In genomic region chr1:32181065-32181464, GRCh38 we compare ENCODE assay signal across 10 cellular contexts. TPM values are rescaled to one million over a fixed set of nuclear protein-coding genes. Genes with fewer than 3 reads are reported as not detected.
DNase-seq lines count a peak whose midpoint lies in the region; TF ChIP-seq lines count a peak whose summit lies in the region.
"Had no signal": no experiment of that assay in that cellular context is flagged by ENCODE, and none has a peak within 500 bp of the region (broad histone marks: within the 10 kb centered on the region; RNA-seq: fewer than 3 reads in every experiment).

No MANE protein-coding gene starts in this region.

- intact Hi-C loops in dorsolateral prefrontal cortex (cut with DNase I) = loop anchor here (2.0 to 5.0 kb wide), 2 partner anchors 20 to 74 kb away; partner anchors contain the start of genes CCDC28B (in 1 of the 2) and KPNA6 (in 1 of the 2)

- no peak for TF ChIP-seq EP300 in neural cell (conservative IDR thresholded peaks at IDR 0.05; ENCODE audit: poor library complexity, severe bottlenecking)

- TF ChIP-seq POLR2A in Peyer's patch (IDR thresholded peaks at IDR 0.05) = no peak

- DNase-seq in dorsolateral prefrontal cortex = no peak
- DNase-seq in NCI-H2196 treated with DMSO at 0.1 percent for 48 hours (lab: John Stamatoyannopoulos, UW; ENCODE audit: unreplicated experiment) = no peak
- DNase-seq in amygdala (lab: John Stamatoyannopoulos, UW) = no peak
- DNase-seq in Peyer's patch = no peak
- no peak for DNase-seq in NCI-H187 (lab: John Stamatoyannopoulos, UW)

- H3K79me2 ChIP-seq in Loucy (ENCODE audit: insufficient read depth, low read length) (peaks cover 56% of the 10 kb centered on the region), neural cell (replicated peaks; ENCODE audit: insufficient read depth, low read length) (peaks cover 25% of the 10 kb centered on the region)

- H3K27me3 ChIP-seq in BLaER1 treated with 17β-estradiol and CSF1 and Interleukin-3, amounts not matched to agents 10 nM and 100 nM = no peaks in the 10 kb centered on the region
- H3K27me3 ChIP-seq in Loucy (ENCODE audit: insufficient read depth, low read length, poor library complexity, severe bottlenecking) (no peaks in the 10 kb centered on the region), dorsolateral prefrontal cortex (no peaks in the 10 kb centered on the region), neural cell (ENCODE audit: insufficient read depth, low read depth, low read length) (no peaks in the 10 kb centered on the region), Peyer's patch (no peaks in the 10 kb centered on the region)

- H3K4me1 ChIP-seq in BLaER1 treated with 17β-estradiol and CSF1 and Interleukin-3, amounts not matched to agents 10 nM and 100 nM = peaks cover 43 to 66% (median 61%) of the 10 kb centered on the region in 10 experiments
- peaks cover 51% of the 10 kb centered on the region for H3K4me1 ChIP-seq in Loucy (ENCODE audit: insufficient read depth, low read length, poor library complexity, severe bottlenecking)
- peaks cover 6 to 41% (median 12%) of the 10 kb centered on the region in 4 donors for H3K4me1 ChIP-seq in Peyer's patch

- peaks cover 42 to 60% (median 52%) of the 10 kb centered on the region in 11 experiments for H3K36me3 ChIP-seq in BLaER1 treated with 17β-estradiol and CSF1 and Interleukin-3, amounts not matched to agents 10 nM and 100 nM
- H3K36me3 ChIP-seq in Loucy (ENCODE audit: insufficient read depth, low read length) (peaks cover 10% of the 10 kb centered on the region; the same call in 1 of the 2 replicates), neural cell (ENCODE audit: insufficient read depth, low read length) (no peaks in the 10 kb centered on the region), Peyer's patch (peaks cover 0 to 25% (median 0%) of the 10 kb centered on the region in 3 donors)

- H3K4me2 ChIP-seq in BLaER1 treated with 17β-estradiol and CSF1 and Interleukin-3, amounts not matched to agents 10 nM and 100 nM = peak overlapping the region; percentile 86 to 100 (median 95)
- H3K4me2 ChIP-seq in Loucy (ENCODE audit: low read depth, low read length, poor library complexity, severe bottlenecking) (peak overlapping the region; percentile 95), neural cell (ENCODE audit: low read length) (peak overlapping the region; percentile 74)

- no peaks in the 10 kb centered on the region for H3K9me3 ChIP-seq in BLaER1 treated with 17β-estradiol and CSF1 and Interleukin-3, amounts not matched to agents 10 nM and 100 nM (replicated peaks in 1 of 11)
- H3K9me3 ChIP-seq in Loucy (ENCODE audit: insufficient read depth, low read depth, low read length) (no peaks in the 10 kb centered on the region), neural cell (ENCODE audit: low read length) (no peaks in the 10 kb centered on the region), Peyer's patch (no peaks in the 10 kb centered on the region)

- H3K4me3 ChIP-seq in BLaER1 treated with 17β-estradiol and CSF1 and Interleukin-3, amounts not matched to agents 10 nM and 100 nM = peak overlapping the region; percentile 69 to 93 (median 78)
- H3K4me3 ChIP-seq in Loucy (ENCODE audit: low read length, poor library complexity, severe bottlenecking) (peak overlapping the region; percentile 92), dorsolateral prefrontal cortex (peak overlapping the region in 57 of 59 donors; percentile 58 to 100 (median 79)), neural cell (ENCODE audit: low read length) (peak overlapping the region; percentile 83), Peyer's patch (peak overlapping the region in 2 of 4 donors; percentile 69 to 78)

- TF ChIP-seq CTCF in Loucy (conservative IDR thresholded peaks at IDR 0.05; ENCODE audit: low read length) = no peak
- TF ChIP-seq CTCF in dorsolateral prefrontal cortex (IDR thresholded peaks at IDR 0.05 in 54 of 56, conservative IDR thresholded peaks at IDR 0.05 in 2 of 56; ENCODE audit: low read depth in 1 of 56, partially characterized antibody in 56 of 56) = no peak
- no peak for TF ChIP-seq CTCF in neural cell (IDR thresholded peaks at IDR 0.05; ENCODE audit: poor library complexity, severe bottlenecking)
- no peak for TF ChIP-seq CTCF in Peyer's patch (IDR thresholded peaks at IDR 0.05)

- H3K9me2 ChIP-seq in Loucy (replicated peaks; ENCODE audit: low read depth, low read length) (no peaks in the 10 kb centered on the region), neural cell (ENCODE audit: insufficient read depth, low read length) (no peaks in the 10 kb centered on the region)

- TF ChIP-seq RAD21 in neural cell (conservative IDR thresholded peaks at IDR 0.05) = no peak

- H4K20me1 ChIP-seq in BLaER1 treated with 17β-estradiol and CSF1 and Interleukin-3, amounts not matched to agents 10 nM and 100 nM = peaks cover 38 to 62% (median 57%) of the 10 kb centered on the region in 11 experiments; a peak in 21 of 22 replicates
- H4K20me1 ChIP-seq in Loucy (ENCODE audit: insufficient read depth, low read length, poor library complexity, severe bottlenecking) (peaks cover 41% of the 10 kb centered on the region), neural cell (ENCODE audit: insufficient read depth) (no peaks in the 10 kb centered on the region)

- H3K9ac ChIP-seq in BLaER1 treated with 17β-estradiol and CSF1 and Interleukin-3, amounts not matched to agents 10 nM and 100 nM = peak overlapping the region; percentile 87 to 94 (median 90)
- peak overlapping the region; percentile 98 for H3K9ac ChIP-seq in Loucy (ENCODE audit: low read depth, low read length, poor library complexity, severe bottlenecking)
- H3K9ac ChIP-seq in neural cell (ENCODE audit: low read length) = peak overlapping the region; percentile 73

- H3K27ac ChIP-seq in BLaER1 treated with 17β-estradiol and CSF1 and Interleukin-3, amounts not matched to agents 10 nM and 100 nM = peak overlapping the region in 10 of 11 experiments; percentile 86 to 93 (median 92); a peak in 17 of 22 replicates
- H3K27ac ChIP-seq in dorsolateral prefrontal cortex (peak overlapping the region in 40 of 59 donors; percentile 3 to 99 (median 96)), neural cell (ENCODE audit: low read length) (no peak overlapping the region), Peyer's patch (peak overlapping the region in 2 of 4 donors; percentile 3 to 96)

- H2AFZ ChIP-seq in Loucy (ENCODE audit: low read length) = no peak overlapping the region
- H2AFZ ChIP-seq in neural cell (ENCODE audit: low read depth, low read length) = no peak overlapping the region

- no peaks in the 10 kb centered on the region for H3F3A ChIP-seq in Loucy (ENCODE audit: low read depth)
- H3F3A ChIP-seq in neural cell (ENCODE audit: insufficient read depth, low read length, poor library complexity, severe bottlenecking) = no peaks in the 10 kb centered on the region

TF ChIP-seq in neural cell, 6 proteins besides CTCF, POLR2A, EP300 and RAD21:
- TF ChIP-seq EZH2 (IDR thresholded peaks at IDR 0.05; ENCODE audit: borderline replicate concordance, insufficient read depth, low read length, poor library complexity, severe bottlenecking) (no peak), MXI1 (conservative IDR thresholded peaks at IDR 0.05; ENCODE audit: poor library complexity, severe bottlenecking) (no peak), TAF1 (IDR thresholded peaks at IDR 0.05; ENCODE audit: low read depth) (no peak), SMC3 (conservative IDR thresholded peaks at IDR 0.05; ENCODE audit: poor library complexity) (no peak), POLR2AphosphoS5 (IDR thresholded peaks at IDR 0.05) (no peak)
- TF ChIP-seq, protein P1, sequence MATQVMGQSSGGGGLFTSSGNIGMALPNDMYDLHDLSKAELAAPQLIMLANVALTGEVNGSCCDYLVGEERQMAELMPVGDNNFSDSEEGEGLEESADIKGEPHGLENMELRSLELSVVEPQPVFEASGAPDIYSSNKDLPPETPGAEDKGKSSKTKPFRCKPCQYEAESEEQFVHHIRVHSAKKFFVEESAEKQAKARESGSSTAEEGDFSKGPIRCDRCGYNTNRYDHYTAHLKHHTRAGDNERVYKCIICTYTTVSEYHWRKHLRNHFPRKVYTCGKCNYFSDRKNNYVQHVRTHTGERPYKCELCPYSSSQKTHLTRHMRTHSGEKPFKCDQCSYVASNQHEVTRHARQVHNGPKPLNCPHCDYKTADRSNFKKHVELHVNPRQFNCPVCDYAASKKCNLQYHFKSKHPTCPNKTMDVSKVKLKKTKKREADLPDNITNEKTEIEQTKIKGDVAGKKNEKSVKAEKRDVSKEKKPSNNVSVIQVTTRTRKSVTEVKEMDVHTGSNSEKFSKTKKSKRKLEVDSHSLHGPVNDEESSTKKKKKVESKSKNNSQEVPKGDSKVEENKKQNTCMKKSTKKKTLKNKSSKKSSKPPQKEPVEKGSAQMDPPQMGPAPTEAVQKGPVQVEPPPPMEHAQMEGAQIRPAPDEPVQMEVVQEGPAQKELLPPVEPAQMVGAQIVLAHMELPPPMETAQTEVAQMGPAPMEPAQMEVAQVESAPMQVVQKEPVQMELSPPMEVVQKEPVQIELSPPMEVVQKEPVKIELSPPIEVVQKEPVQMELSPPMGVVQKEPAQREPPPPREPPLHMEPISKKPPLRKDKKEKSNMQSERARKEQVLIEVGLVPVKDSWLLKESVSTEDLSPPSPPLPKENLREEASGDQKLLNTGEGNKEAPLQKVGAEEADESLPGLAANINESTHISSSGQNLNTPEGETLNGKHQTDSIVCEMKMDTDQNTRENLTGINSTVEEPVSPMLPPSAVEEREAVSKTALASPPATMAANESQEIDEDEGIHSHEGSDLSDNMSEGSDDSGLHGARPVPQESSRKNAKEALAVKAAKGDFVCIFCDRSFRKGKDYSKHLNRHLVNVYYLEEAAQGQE (IDR thresholded peaks at IDR 0.05; ENCODE audit: borderline replicate concordance) = no peak

RNA-seq across cellular contexts. Expression of gene TXLNA, which starts 1.6 kb away (rescaled TPM):
- total RNA-seq in dorsolateral prefrontal cortex (10 to 100 TPM; 22.6 to 39.3 (median 29.4) TPM), Peyer's patch (10 to 100 TPM; 27.1 to 46.2 (median 31.0) TPM)
- polyA plus RNA-seq in neural cell = 34.5 and 39.0 TPM in 2 replicates
- 37.6 and 41.6 TPM in 2 replicates for polyA minus RNA-seq in neural cell

RNA-seq across cellular contexts. Expression of gene CCDC28B, which starts 19.3 kb away (rescaled TPM):
- total RNA-seq in dorsolateral prefrontal cortex (10 to 100 TPM in 96 of 120 experiments, 1 to 10 TPM in 24; 5.1 to 21.3 (median 11.9) TPM), Peyer's patch (1 to 10 TPM in 2 of 4 donors, not detected in 2; 1.1 to 2.4 TPM)
- polyA plus RNA-seq in neural cell = 176 and 186 TPM in 2 replicates
- polyA minus RNA-seq in neural cell = 54.0 and 58.8 TPM in 2 replicates

RNA-seq across cellular contexts. Expression of gene IQCC, which starts 24.4 kb away (rescaled TPM):
- 1 to 10 TPM; 2.6 to 6.6 (median 4.1) TPM for total RNA-seq in dorsolateral prefrontal cortex
- polyA plus RNA-seq in neural cell = 5.6 and 7.5 TPM in 2 replicates
- 5.2 and 5.6 TPM in 2 replicates for polyA minus RNA-seq in neural cell
- 1 to 10 TPM in 3 of 4 donors, under 1 TPM in 1; 0.88 to 8.3 (median 2.6) TPM for total RNA-seq in Peyer's patch

RNA-seq across cellular contexts. Expression of gene DCDC2B, which starts 27.8 kb away (rescaled TPM):
- under 1 TPM in 2 of 120 experiments, not detected in 118; 0.35 to 0.43 TPM for total RNA-seq in dorsolateral prefrontal cortex
- polyA plus RNA-seq in neural cell = not detected in 2 replicates
- polyA minus RNA-seq in neural cell = not detected in 2 replicates
- total RNA-seq in Peyer's patch = under 1 TPM in 1 of 4 donors, not detected in 3; 0.85 TPM
- total RNA-seq: HT-29, mucosa of gallbladder had no signal

RNA-seq across cellular contexts. Expression of gene TMEM234, which starts 41.1 kb away (rescaled TPM):
- total RNA-seq in dorsolateral prefrontal cortex (10 to 100 TPM; 16.0 to 39.7 (median 25.8) TPM), Peyer's patch (10 to 100 TPM; 15.9 to 47.0 (median 25.4) TPM)
- polyA plus RNA-seq in neural cell = 24.4 and 30.2 TPM in 2 replicates
- 22.0 and 28.5 TPM in 2 replicates for polyA minus RNA-seq in neural cell
